In the genomic region with DNA sequence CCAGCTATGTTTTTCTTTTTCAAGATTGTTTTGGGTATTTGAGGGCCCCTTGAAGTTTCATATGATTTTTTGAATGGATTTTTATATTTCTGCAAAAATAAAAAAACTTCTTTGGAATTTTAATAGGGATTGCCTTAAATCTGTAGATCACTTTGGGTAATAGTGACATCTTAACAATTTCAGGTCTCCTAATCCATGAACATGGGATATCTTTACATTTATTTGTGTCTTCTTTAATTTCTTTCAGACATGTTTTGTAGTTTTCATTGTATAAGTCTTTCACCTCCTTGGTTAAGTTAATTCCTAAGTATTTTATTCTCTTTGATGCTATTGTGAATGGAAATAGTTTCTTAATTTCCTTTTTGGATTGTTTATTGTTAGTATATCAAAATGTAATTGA, we compare ENCODE assay signal across 21 cellular contexts.
"Had no signal": no experiment of that assay in that cellular context is flagged by ENCODE, and none has a peak within 500 bp of the region (broad histone marks: within the 10 kb centered on the region; RNA-seq: fewer than 3 reads in every experiment).

No MANE protein-coding gene starts in this region.

- ATAC-seq: HepG2 had no signal

- DNase-seq: IMR-90, Karpas-422, KG1, MG63, NCI-H1092 treated with DMSO at 0.1 percent for 48 hours, NCI-H1436, NCI-H187, NCI-H2029, NCI-H2081 treated with DMSO at 0.1 percent for 48 hours, NCI-H2171, NCI-H226, NCI-H446, NCI-H510A, NCI-H524 treated with DMSO at 0.1 percent for 48 hours, NCI-H69, NCI-H774, SHP77, SK-N-SH, SW 1271 had no signal

- H3K4me3 ChIP-seq: MG63 had no signal

- H3K27me3 ChIP-seq: MG63 had no signal

- H3K36me3 ChIP-seq: MG63 had no signal

- H3K27ac ChIP-seq: RWPE1 had no signal

- FAIRE-seq: HepG2 had no signal

- H3K4me2 ChIP-seq: SK-N-SH had no signal

- H3K9ac ChIP-seq: SK-N-SH had no signal
